In the genomic region with DNA sequence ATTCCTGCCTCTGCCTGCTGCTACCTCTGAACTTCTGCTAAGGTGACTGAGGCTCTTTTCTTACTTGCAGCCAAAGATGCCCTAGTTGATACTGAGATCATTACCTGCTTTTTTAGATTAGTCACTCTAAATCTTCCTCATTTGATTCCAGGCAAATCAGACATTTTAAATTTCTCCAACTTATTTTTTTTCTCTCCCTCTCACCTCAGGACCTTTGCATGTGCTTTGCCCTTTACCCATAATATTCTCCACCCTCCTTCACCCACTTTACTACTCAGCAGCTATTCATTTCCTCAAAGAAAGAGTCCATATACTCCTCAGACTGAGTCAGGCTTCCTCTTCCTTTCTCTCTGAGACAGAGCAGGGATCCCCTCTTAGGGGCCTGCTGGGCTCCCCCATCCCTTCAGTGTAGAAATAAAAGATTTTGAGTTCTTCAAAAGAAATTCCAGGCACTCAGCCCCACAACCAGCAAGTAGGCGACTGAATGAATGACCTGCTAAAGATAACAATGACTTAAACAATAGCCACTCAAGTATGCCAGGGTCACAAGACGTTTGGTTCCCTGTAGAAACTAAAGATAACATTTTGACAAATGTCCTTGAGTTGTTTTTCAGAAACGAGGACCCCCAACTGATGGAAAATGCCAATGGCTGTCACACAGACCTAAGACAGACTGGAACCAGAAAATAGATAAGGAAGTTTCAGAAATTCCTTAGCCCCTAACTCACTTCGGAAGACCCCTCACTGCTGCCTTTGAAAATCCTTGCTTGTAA, we compare ENCODE assay signal across 22 cellular contexts.
"Had no signal": no experiment of that assay in that cellular context is flagged by ENCODE, and none has a peak within 500 bp of the region (broad histone marks: within the 10 kb centered on the region; RNA-seq: fewer than 3 reads in every experiment).

No MANE protein-coding gene starts in this region.

- ATAC-seq: heart left ventricle; left ventricle myocardium superior; natural killer cell treated with Interleukin-12 subunit alpha and Interleukin-12 subunit beta and Interleukin-15 and Interleukin-18, amount 100 ng/mL, for 72 hours; pancreas; stimulated activated naive B cell treated with anti-CD40 and anti-IgM and Interleukin-4, amounts not matched to agents 10 μg/mL and 1 μg/mL and 100 μg/mL, for 72 hours; T-helper 17 cell had no signal

- H3K27ac Mint-ChIP-seq: activated CD4-positive, alpha-beta memory T cell treated with anti-CD3 and anti-CD28 coated beads for 36 hours; activated naive CD8-positive, alpha-beta T cell treated with anti-CD3 and anti-CD28 coated beads, Interleukin-2, amount 10 ng/mL, durations not matched to agents 7 days and 5 days; natural killer cell treated with Interleukin-12 subunit alpha and Interleukin-12 subunit beta and Interleukin-15 and Interleukin-18, amount 100 ng/mL, for 72 hours; stimulated activated naive B cell treated with anti-CD40 and anti-IgM and Interleukin-4, amounts not matched to agents 10 μg/mL and 1 μg/mL and 100 μg/mL, for 72 hours; T-helper 17 cell had no signal

- H3K36me3 ChIP-seq: breast epithelium, heart left ventricle, pancreas, sigmoid colon, transverse colon had no signal

- H3K36me3 Mint-ChIP-seq: activated CD4-positive, alpha-beta memory T cell treated with anti-CD3 and anti-CD28 coated beads for 36 hours; natural killer cell treated with Interleukin-12 subunit alpha and Interleukin-12 subunit beta and Interleukin-15 and Interleukin-18, amount 100 ng/mL, for 72 hours; stimulated activated naive B cell treated with anti-CD40 and anti-IgM and Interleukin-4, amounts not matched to agents 10 μg/mL and 1 μg/mL and 100 μg/mL, for 72 hours had no signal

- H3K27me3 ChIP-seq: breast epithelium, pancreas, sigmoid colon, transverse colon had no signal

- H3K4me2 ChIP-seq: smooth muscle cell had no signal

- H3K27me3 Mint-ChIP-seq: natural killer cell treated with Interleukin-12 subunit alpha and Interleukin-12 subunit beta and Interleukin-15 and Interleukin-18, amount 100 ng/mL, for 72 hours had no signal

- H3K4me1 Mint-ChIP-seq: stimulated activated naive B cell treated with anti-CD40 and anti-IgM and Interleukin-4, amounts not matched to agents 10 μg/mL and 1 μg/mL and 100 μg/mL, for 72 hours; T-helper 17 cell had no signal

- H3K4me1 ChIP-seq: breast epithelium, heart left ventricle, pancreas, sigmoid colon, transverse colon had no signal

- H3K9me3 Mint-ChIP-seq: activated CD4-positive, alpha-beta memory T cell treated with anti-CD3 and anti-CD28 coated beads for 36 hours; activated naive CD8-positive, alpha-beta T cell treated with anti-CD3 and anti-CD28 coated beads, Interleukin-2, amount 10 ng/mL, durations not matched to agents 7 days and 5 days had no signal

- H3K4me3 ChIP-seq: breast epithelium, coronary artery, heart left ventricle, pancreas, sigmoid colon, smooth muscle cell, transverse colon had no signal

- H3K4me3 Mint-ChIP-seq: activated CD4-positive, alpha-beta memory T cell treated with anti-CD3 and anti-CD28 coated beads for 36 hours; activated naive CD8-positive, alpha-beta T cell treated with anti-CD3 and anti-CD28 coated beads, Interleukin-2, amount 10 ng/mL, durations not matched to agents 7 days and 5 days; natural killer cell treated with Interleukin-12 subunit alpha and Interleukin-12 subunit beta and Interleukin-15 and Interleukin-18, amount 100 ng/mL, for 72 hours; stimulated activated naive B cell treated with anti-CD40 and anti-IgM and Interleukin-4, amounts not matched to agents 10 μg/mL and 1 μg/mL and 100 μg/mL, for 72 hours; T-helper 17 cell had no signal

- DNase-seq: activated CD4-positive, alpha-beta memory T cell treated with anti-CD3 and anti-CD28 coated beads for 36 hours; activated CD4-positive, alpha-beta T cell treated with anti-CD3 and anti-CD28 coated beads for 48 hours; activated CD4-positive, CD25-positive, alpha-beta regulatory T cell; activated naive CD4-positive, alpha-beta T cell treated with Interleukin-2 at 50 U/mL for 16 hours; activated naive CD8-positive, alpha-beta T cell treated with anti-CD3 and anti-CD28 coated beads, Interleukin-2, amount 10 ng/mL, durations not matched to agents 7 days and 5 days; activated T-cell treated with anti-CD3 and anti-CD28 coated beads, Interleukin-2, amount 50 U/mL, for 48 hours; amniotic stem cell; cerebellar nuclear complex; heart left ventricle; left ventricle myocardium superior; mammary epithelial cell; pancreas; sigmoid colon; stimulated activated CD4-positive, alpha-beta T cell treated with anti-CD3 and anti-CD28 coated beads, Interleukin-15, amount 100 ng/mL, for 24 hours; stimulated activated CD8-positive, alpha-beta memory T cell treated with anti-CD3 and anti-CD28 coated beads, Interleukin-4, amount 100 ng/mL, for 48 hours; stimulated activated naive B cell treated with anti-CD40 and anti-IgM and Interleukin-4, amounts not matched to agents 10 μg/mL and 1 μg/mL and 100 μg/mL, for 72 hours; T-helper 17 cell; transverse colon had no signal

- H3K9me3 ChIP-seq: breast epithelium, heart left ventricle, pancreas, sigmoid colon, transverse colon had no signal

- H3K27ac ChIP-seq: breast epithelium, coronary artery, heart left ventricle, pancreas, sigmoid colon, transverse colon had no signal
